In the genomic region with DNA sequence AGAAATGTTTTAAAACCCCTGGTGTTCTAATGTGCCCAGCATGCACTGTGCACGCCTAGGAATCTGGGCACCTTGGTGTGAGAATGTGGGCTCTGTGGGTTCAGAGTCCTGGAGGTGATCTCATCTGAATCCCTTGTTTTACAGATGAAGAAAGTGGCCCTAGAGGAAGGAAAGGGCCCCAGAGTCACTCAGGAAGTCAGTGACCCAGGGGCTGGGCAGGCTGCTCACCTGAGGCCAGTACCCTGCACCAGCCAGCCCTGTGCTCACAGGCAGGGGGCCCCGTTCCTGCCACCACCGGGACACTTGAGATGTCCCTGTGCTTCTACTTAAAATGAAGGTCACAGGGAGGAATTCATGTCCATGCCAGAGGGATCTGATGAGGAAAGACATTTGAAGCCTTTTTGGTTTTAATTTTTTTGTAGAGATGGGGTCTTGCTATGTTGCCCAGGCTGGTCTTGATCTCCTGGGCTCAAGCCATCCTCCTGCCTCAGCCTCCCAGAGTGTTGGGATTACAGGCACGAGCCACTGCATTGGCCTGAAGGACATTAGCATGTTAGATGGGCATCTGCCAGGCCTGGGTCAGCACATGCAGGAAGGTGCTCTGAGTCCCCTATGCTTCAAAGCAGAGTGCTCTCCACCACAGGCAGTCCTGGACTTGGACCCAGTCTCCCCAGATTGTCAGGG, we compare ENCODE assay signal across 16 cellular contexts. TPM values are rescaled to one million over a fixed set of nuclear protein-coding genes. Genes with fewer than 3 reads are reported as not detected.
"Had no signal": no experiment of that assay in that cellular context is flagged by ENCODE, and none has a peak within 500 bp of the region (broad histone marks: within the 10 kb centered on the region; RNA-seq: fewer than 3 reads in every experiment).

No MANE protein-coding gene starts in this region.

- H3K27ac Mint-ChIP-seq: activated CD4-positive, alpha-beta T cell treated with anti-CD3 and anti-CD28 coated beads for 36 hours had no signal

- H3K4me3 Mint-ChIP-seq: activated CD4-positive, alpha-beta T cell treated with anti-CD3 and anti-CD28 coated beads for 36 hours; neural crest cell; stimulated activated naive CD8-positive, alpha-beta T cell treated with anti-CD3 and anti-CD28 coated beads, Interleukin-15, amount 100 ng/mL, for 72 hours had no signal

- H3K36me3 ChIP-seq: adrenal gland, gastrocnemius medialis, heart right ventricle, left lung, pancreas, thoracic aorta had no signal

- H3K4me1 ChIP-seq: gastrocnemius medialis, pancreas had no signal

- ATAC-seq: activated CD4-positive, alpha-beta T cell treated with anti-CD3 and anti-CD28 coated beads for 36 hours; gastrocnemius medialis; heart right ventricle; left lung; pancreas; stimulated activated naive CD8-positive, alpha-beta T cell treated with anti-CD3 and anti-CD28 coated beads, Interleukin-15, amount 100 ng/mL, for 72 hours had no signal

- H3K27me3 ChIP-seq: adrenal gland, gastrocnemius medialis, heart right ventricle, left lung, pancreas had no signal

- H3K9me3 Mint-ChIP-seq: neural crest cell; stimulated activated naive CD8-positive, alpha-beta T cell treated with anti-CD3 and anti-CD28 coated beads, Interleukin-15, amount 100 ng/mL, for 72 hours had no signal

- H3K27me3 Mint-ChIP-seq: activated CD4-positive, alpha-beta T cell treated with anti-CD3 and anti-CD28 coated beads for 36 hours; stimulated activated naive CD8-positive, alpha-beta T cell treated with anti-CD3 and anti-CD28 coated beads, Interleukin-15, amount 100 ng/mL, for 72 hours had no signal

- DNase-seq: activated CD4-positive, alpha-beta T cell treated with anti-CD3 and anti-CD28 coated beads for 36 hours; activated naive CD4-positive, alpha-beta T cell; adrenal gland; caudate nucleus; cortex of kidney; effector memory CD4-positive, alpha-beta T cell; gastrocnemius medialis; heart right ventricle; left lung; stimulated activated CD4-positive, alpha-beta T cell treated with anti-CD3 and anti-CD28 coated beads, Interleukin-4, amount 100 ng/mL, for 1 hour; stimulated activated naive CD8-positive, alpha-beta T cell treated with anti-CD3 and anti-CD28 coated beads, Interleukin-15, amount 100 ng/mL, for 72 hours; T-helper 9 cell had no signal

- H3K27ac ChIP-seq: adrenal gland, epithelial cell of prostate, gastrocnemius medialis, heart right ventricle, left lung, pancreas, thoracic aorta had no signal

- H3K4me3 ChIP-seq: adrenal gland, gastrocnemius medialis, heart right ventricle, left lung, pancreas, thoracic aorta had no signal

- H3K9me3 ChIP-seq: adrenal gland, gastrocnemius medialis, heart right ventricle, left lung, pancreas, thoracic aorta had no signal

RNA-seq across cellular contexts. Expression of a gene that starts 7.4 kb away (rescaled TPM):
- total RNA-seq: neural crest cell had no signal
